In genomic region chr11:61447601-61448551, GRCh38 we compare ENCODE assay signal across 15 cellular contexts. TPM values are rescaled to one million over a fixed set of nuclear protein-coding genes. Genes with fewer than 3 reads are reported as not detected.
A peak's percentile ranks its signal among the peaks of the same experiment; 100 is the strongest.
DNase-seq lines count a peak whose midpoint lies in the region; ATAC-seq and TF ChIP-seq lines count a peak whose summit lies in the region.
"Had no signal": no experiment of that assay in that cellular context is flagged by ENCODE, and none has a peak within 500 bp of the region (broad histone marks: within the 10 kb centered on the region; RNA-seq: fewer than 3 reads in every experiment).

No MANE protein-coding gene starts in this region.

- H3K9me3 Mint-ChIP-seq in activated CD4-positive, alpha-beta T cell treated with anti-CD3 and anti-CD28 coated beads, Interleukin-2, amount 10 ng/mL, durations not matched to agents 7 days and 5 days, result no peaks in the 10 kb centered on the region
- peaks cover 2% of the 10 kb centered on the region for H3K9me3 Mint-ChIP-seq in activated naive CD8-positive, alpha-beta T cell treated with anti-CD3 and anti-CD28 coated beads for 36 hours
- H3K9me3 Mint-ChIP-seq: naive thymus-derived CD4-positive, alpha-beta T cell had no signal

- H3K27ac Mint-ChIP-seq in activated CD4-positive, alpha-beta T cell treated with anti-CD3 and anti-CD28 coated beads, Interleukin-2, amount 10 ng/mL, durations not matched to agents 7 days and 5 days, result no peak overlapping the region
- H3K27ac Mint-ChIP-seq in activated naive CD8-positive, alpha-beta T cell treated with anti-CD3 and anti-CD28 coated beads for 36 hours, result peak overlapping the region; percentile 71

- peak; percentile 91 for ATAC-seq in stimulated activated naive CD8-positive, alpha-beta T cell treated with anti-CD3 and anti-CD28 coated beads, Interleukin-15, Interleukin-2, amounts not matched to agents 100 U/mL and 50 U/mL, for 24 hours
- ATAC-seq in GM19395 (IDR thresholded peaks at IDR 0.05; ENCODE audit: unreplicated experiment), result no peak
- ATAC-seq: naive thymus-derived CD4-positive, alpha-beta T cell; sciatic nerve had no signal

- POLR2A ChIA-PET in activated CD4-positive, alpha-beta T cell treated with anti-CD3 and anti-CD28 coated beads, Interleukin-2, amount 10 ng/mL, durations not matched to agents 7 days and 5 days (lab: Charles Lee), result no interaction called here

- H3K27me3 Mint-ChIP-seq in activated CD4-positive, alpha-beta T cell treated with anti-CD3 and anti-CD28 coated beads, Interleukin-2, amount 10 ng/mL, durations not matched to agents 7 days and 5 days, result no peaks in the 10 kb centered on the region
- no peaks in the 10 kb centered on the region for H3K27me3 Mint-ChIP-seq in activated naive CD8-positive, alpha-beta T cell treated with anti-CD3 and anti-CD28 coated beads for 36 hours
- H3K27me3 Mint-ChIP-seq: naive thymus-derived CD4-positive, alpha-beta T cell had no signal

- H3K4me1 ChIP-seq in right atrium auricular region, result peaks cover 0 to 36% of the 10 kb centered on the region in 2 donors
- no peaks in the 10 kb centered on the region for H3K4me1 ChIP-seq in SJCRH30

- peaks cover 52% of the 10 kb centered on the region for H3K36me3 Mint-ChIP-seq in activated CD4-positive, alpha-beta T cell treated with anti-CD3 and anti-CD28 coated beads, Interleukin-2, amount 10 ng/mL, durations not matched to agents 7 days and 5 days (ENCODE audit: low read depth)
- peaks cover 29% of the 10 kb centered on the region for H3K36me3 Mint-ChIP-seq in activated naive CD8-positive, alpha-beta T cell treated with anti-CD3 and anti-CD28 coated beads for 36 hours

- H3K4me1 Mint-ChIP-seq in activated CD4-positive, alpha-beta T cell treated with anti-CD3 and anti-CD28 coated beads, Interleukin-2, amount 10 ng/mL, durations not matched to agents 7 days and 5 days, result peaks cover 20% of the 10 kb centered on the region
- H3K4me1 Mint-ChIP-seq in activated naive CD8-positive, alpha-beta T cell treated with anti-CD3 and anti-CD28 coated beads for 36 hours, result peaks cover 21% of the 10 kb centered on the region

- H3K27me3 ChIP-seq in right atrium auricular region (no peaks in the 10 kb centered on the region), SJCRH30 (no peaks in the 10 kb centered on the region)

- TF ChIP-seq CTCF in right atrium auricular region (IDR thresholded peaks at IDR 0.05), result no peak

- H3K36me3 ChIP-seq in right atrium auricular region, result peaks cover 15% of the 10 kb centered on the region
- peaks cover 31% of the 10 kb centered on the region for H3K36me3 ChIP-seq in SJCRH30

- H3K9me3 ChIP-seq in right atrium auricular region (no peaks in the 10 kb centered on the region), SJCRH30 (replicated peaks) (no peaks in the 10 kb centered on the region)

- peak overlapping the region; percentile 72 to 77 for H3K27ac ChIP-seq in right atrium auricular region
- no peak overlapping the region for H3K27ac ChIP-seq in SJCRH30

- H3K4me3 Mint-ChIP-seq in activated CD4-positive, alpha-beta T cell treated with anti-CD3 and anti-CD28 coated beads, Interleukin-2, amount 10 ng/mL, durations not matched to agents 7 days and 5 days, result no peak overlapping the region
- no peak overlapping the region for H3K4me3 Mint-ChIP-seq in activated naive CD8-positive, alpha-beta T cell treated with anti-CD3 and anti-CD28 coated beads for 36 hours
- H3K4me3 Mint-ChIP-seq: naive thymus-derived CD4-positive, alpha-beta T cell had no signal

- no peak overlapping the region for H3K4me3 ChIP-seq in right atrium auricular region
- H3K4me3 ChIP-seq in SJCRH30, result no peak overlapping the region

- CTCF ChIA-PET in activated CD4-positive, alpha-beta T cell treated with anti-CD3 and anti-CD28 coated beads, Interleukin-2, amount 10 ng/mL, durations not matched to agents 7 days and 5 days (lab: Charles Lee), result interaction anchor here (0.6 to 4.0 kb wide), 7 partner anchors 9 to 220 kb away, joined by 3 to 23 read pairs (median 15); partner anchors contain the start of gene LRRC10B

- DNase-seq in activated CD4-positive, alpha-beta T cell treated with anti-CD3 and anti-CD28 coated beads, Interleukin-2, amount 50 U/mL, for 48 hours, result peak; percentile 5 to 11
- DNase-seq in activated CD4-positive, alpha-beta T cell treated with anti-CD3 and anti-CD28 coated beads, Interleukin-2, amount 10 ng/mL, durations not matched to agents 7 days and 5 days, result no peak
- DNase-seq in activated naive CD8-positive, alpha-beta T cell treated with anti-CD3 and anti-CD28 coated beads for 36 hours, result no peak
- DNase-seq in right atrium auricular region (ENCODE audit: low spot score), result no peak
- DNase-seq in stimulated activated naive CD8-positive, alpha-beta T cell treated with anti-CD3 and anti-CD28 coated beads, Interleukin-15, Interleukin-2, amounts not matched to agents 100 U/mL and 50 U/mL, for 24 hours, result no peak
- DNase-seq in activated effector memory CD4-positive, alpha-beta T cell treated with Interleukin-2 at 50 U/mL for 16 hours, result no peak
- DNase-seq in SJCRH30, result no peak
- DNase-seq: activated CD4-positive, CD25-positive, alpha-beta regulatory T cell treated with anti-CD3 and anti-CD28 coated beads, Interleukin-2, amount 50 U/mL, for 72 hours; naive thymus-derived CD4-positive, alpha-beta T cell; NCI-H1092; NCI-H446; OCI-M1; SW 1271 had no signal

RNA-seq across cellular contexts. Expression of gene SDHAF2, which starts 18.0 kb away (rescaled TPM):
- 10 to 100 TPM; 42.4 to 48.3 TPM for total RNA-seq in activated CD4-positive, alpha-beta T cell treated with anti-CD3 and anti-CD28 coated beads, Interleukin-2, amount 10 ng/mL, durations not matched to agents 7 days and 5 days
- 10 to 100 TPM; 41.7 to 44.4 TPM for total RNA-seq in activated naive CD8-positive, alpha-beta T cell treated with anti-CD3 and anti-CD28 coated beads for 36 hours
- 10 to 100 TPM; 44.1 to 50.7 TPM for total RNA-seq in right atrium auricular region
- total RNA-seq in SJCRH30 (2014; rRNA removed; shearing (Covaris generic)), result 42.6 and 50.0 TPM in 2 replicates

RNA-seq across cellular contexts. Expression of gene CPSF7, which starts 18.1 kb away (rescaled TPM):
- total RNA-seq in activated CD4-positive, alpha-beta T cell treated with anti-CD3 and anti-CD28 coated beads, Interleukin-2, amount 10 ng/mL, durations not matched to agents 7 days and 5 days, result 100 to 1,000 TPM; 106 to 133 TPM
- 100 to 1,000 TPM; 123 to 139 TPM for total RNA-seq in activated naive CD8-positive, alpha-beta T cell treated with anti-CD3 and anti-CD28 coated beads for 36 hours
- 10 to 100 TPM; 24.6 to 31.4 TPM for total RNA-seq in right atrium auricular region
- 56.0 and 65.5 TPM in 2 replicates for total RNA-seq in SJCRH30 (2014; rRNA removed; shearing (Covaris generic))

RNA-seq across cellular contexts. Expression of gene TMEM216, which starts 55.5 kb away (rescaled TPM):
- 1 to 10 TPM; 3.7 to 6.3 TPM for total RNA-seq in activated CD4-positive, alpha-beta T cell treated with anti-CD3 and anti-CD28 coated beads, Interleukin-2, amount 10 ng/mL, durations not matched to agents 7 days and 5 days
- 10 to 100 TPM; 12.6 to 14.0 TPM for total RNA-seq in activated naive CD8-positive, alpha-beta T cell treated with anti-CD3 and anti-CD28 coated beads for 36 hours
- 10 to 100 TPM in 1 of 2 donors, 1 to 10 TPM in 1; 9.5 to 11.7 TPM for total RNA-seq in right atrium auricular region
- 15.9 and 21.4 TPM in 2 replicates for total RNA-seq in SJCRH30 (2014; rRNA removed; shearing (Covaris generic))

Comparison
In these comparisons a context has a peak if more than half of its experiments do, and no peak if none do; other contexts are left out.
1. DNase-seq: peak in activated CD4-positive, alpha-beta T cell treated with anti-CD3 and anti-CD28 coated beads, Interleukin-2, amount 50 U/mL, for 48 hours (2 of 2); none in activated CD4-positive, alpha-beta T cell treated with anti-CD3 and anti-CD28 coated beads, Interleukin-2, amount 10 ng/mL, durations not matched to agents 7 days and 5 days (single experiment), activated naive CD8-positive, alpha-beta T cell treated with anti-CD3 and anti-CD28 coated beads for 36 hours (single experiment), right atrium auricular region (single experiment), stimulated activated naive CD8-positive, alpha-beta T cell treated with anti-CD3 and anti-CD28 coated beads, Interleukin-15, Interleukin-2, amounts not matched to agents 100 U/mL and 50 U/mL, for 24 hours (single experiment), activated effector memory CD4-positive, alpha-beta T cell treated with Interleukin-2 at 50 U/mL for 16 hours (single experiment) and SJCRH30 (0 of 2).